In the genomic region with DNA sequence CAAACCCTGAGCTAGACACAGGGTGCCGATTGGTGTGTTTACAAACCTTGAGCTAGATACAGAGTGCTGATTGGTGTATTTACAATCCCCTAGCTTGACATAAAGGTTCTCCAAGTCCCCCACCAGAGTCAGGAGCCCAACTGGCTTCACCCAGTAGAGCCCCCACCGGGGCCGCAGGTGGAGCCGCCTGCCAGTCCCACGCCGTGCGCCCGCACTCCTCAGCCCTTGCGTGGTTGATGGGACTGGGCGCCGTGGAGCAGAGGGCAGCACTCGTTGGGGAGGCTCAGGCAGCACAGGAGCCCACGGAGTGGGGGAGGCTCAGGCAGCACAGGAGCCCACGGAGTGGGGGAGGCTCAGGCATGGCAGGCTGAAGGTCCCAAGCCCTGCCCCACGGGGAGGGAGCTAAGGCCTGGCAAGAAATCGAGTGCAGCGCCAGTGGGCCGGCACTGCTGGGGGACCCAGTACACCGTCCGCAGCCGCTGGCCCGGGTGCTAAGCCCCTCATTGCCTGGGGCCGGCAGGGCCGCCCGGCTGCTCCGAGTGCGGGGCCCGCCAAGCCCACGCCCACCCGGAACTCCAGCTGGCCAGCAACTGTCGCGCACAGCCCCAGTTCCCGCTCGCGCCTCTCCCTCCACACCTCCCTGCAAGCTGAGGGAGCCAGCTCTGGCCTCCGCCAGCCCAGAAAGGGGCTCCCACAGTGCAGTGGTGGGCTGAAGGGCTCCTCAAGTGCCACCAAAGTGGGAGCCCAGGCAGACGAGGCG, we compare ENCODE assay signal across 6 cellular contexts. TPM values are rescaled to one million over a fixed set of nuclear protein-coding genes. Genes with fewer than 3 reads are reported as not detected.
A peak's percentile ranks its signal among the peaks of the same experiment; 100 is the strongest.
DNase-seq lines count a peak whose midpoint lies in the region; ATAC-seq, FAIRE-seq and TF ChIP-seq lines count a peak whose summit lies in the region.
"Not testable (repeated sequence)": the region's sequence is repeated elsewhere in the genome, so short reads cannot be mapped to it uniquely, and the experiment has no call there.

No MANE protein-coding gene starts in this region.

- not testable (repeated sequence) for H3K27ac ChIP-seq in esophagus muscularis mucosa (replicated peaks in 1 of 4); HepG2 (ENCODE audit: extremely low read length, insufficient read depth, low read length); spleen

- H2AFZ ChIP-seq in HepG2 (ENCODE audit: low read length) = not testable (repeated sequence)

- not testable (repeated sequence) for H3K9me3 ChIP-seq in esophagus muscularis mucosa; HepG2 (ENCODE audit: low read length); spleen

- not testable (repeated sequence) for BruUV-seq in HepG2 (replicated peaks; lab: Mats Ljungman, UMichigan)

- not testable (repeated sequence) for TF ChIP-seq POLR2A in esophagus muscularis mucosa (IDR thresholded peaks at IDR 0.05; ENCODE audit: low read depth); HepG2 (IDR thresholded peaks at IDR 0.05; ENCODE audit: insufficient read depth in 1 of 2, low read depth in 2 of 2, low read length in 2 of 2); spleen (IDR thresholded peaks at IDR 0.05)

- H3K4me3 ChIP-seq in esophagus muscularis mucosa; HepG2 (replicated peaks in 1 of 3; ENCODE audit: insufficient read depth in 1 of 3, low read depth in 2 of 3, low read length in 3 of 3); spleen: not testable (repeated sequence)

- FAIRE-seq in HepG2 (lab: Jason Lieb, UNC) = not testable (repeated sequence)

- not testable (repeated sequence) for H3K4me2 ChIP-seq in HepG2 (ENCODE audit: low read depth, low read length)

- not testable (repeated sequence) for H3K4me1 ChIP-seq in esophagus muscularis mucosa; HepG2 (ENCODE audit: insufficient read depth, low read length); spleen

- TF ChIP-seq CTCF in WTC11 (IDR thresholded peaks at IDR 0.05); esophagus muscularis mucosa (IDR thresholded peaks at IDR 0.05); HepG2 (CRISPR knock-in tag; IDR thresholded peaks at IDR 0.05); spleen (IDR thresholded peaks at IDR 0.05 in 8 of 11, conservative IDR thresholded peaks at IDR 0.05 in 3 of 11); type B pancreatic cell (conservative IDR thresholded peaks at IDR 0.05): not testable (repeated sequence)

- H3K79me2 ChIP-seq in HepG2 (ENCODE audit: insufficient read depth, low read length) = not testable (repeated sequence)

- CTCF ChIA-PET in WTC11 (lab: Charles Lee) = interaction anchor here (0.8 to 3.9 kb wide), 2 partner anchors 22 to 412 kb away, joined by 3 to 30 read pairs; no protein-coding TSS in a partner anchor
- CTCF ChIA-PET in HepG2 (lab: Yijun Ruan, JAX; ENCODE audit: low intra/inter-chr PET ratio, low total read pairs) = not testable (repeated sequence)

- H3K27me3 ChIP-seq in esophagus muscularis mucosa; HepG2 (ENCODE audit: control insufficient read depth in 1 of 2, insufficient read depth in 2 of 2, low read length in 2 of 2); spleen (replicated peaks in 1 of 7): not testable (repeated sequence)

- WGBS in esophagus muscularis mucosa = 97% methylated on average over 19 of the region's 38 CpGs
- 86% methylated on average over 6 of the region's 38 CpGs for WGBS in HepG2 (ENCODE audit: low lambda C conversion rate)
- WGBS in spleen, 5 donors = 96 to 99% (median 97%) methylated on average over 29 to 38 of the region's 38 CpGs

- not testable (repeated sequence) for TF ChIP-seq RAD21 in HepG2 (CRISPR knock-in tag; IDR thresholded peaks at IDR 0.05)

- intact Hi-C loops in esophagus muscularis mucosa (cut with DNase I); HepG2 (cut with micrococcal nuclease; ENCODE audit: unreplicated experiment); spleen (cut with DNase I; ENCODE audit: low total_unique reads): not testable (repeated sequence)

- not testable (repeated sequence) for H3K9me3 Mint-ChIP-seq in WTC11, type B pancreatic cell

- not testable (repeated sequence) for TF ChIP-seq EP300 in esophagus muscularis mucosa (IDR thresholded peaks at IDR 0.05); HepG2 (IDR thresholded peaks at IDR 0.05; ENCODE audit: low read depth in 2 of 2, low read length in 2 of 2); HepG2 (CRISPR knock-in tag; IDR thresholded peaks at IDR 0.05; ENCODE audit: borderline replicate concordance)

- not testable (repeated sequence) for H3K4me3 Mint-ChIP-seq in WTC11, type B pancreatic cell

- not testable (repeated sequence) for H3K36me3 Mint-ChIP-seq in WTC11, type B pancreatic cell

- in situ Hi-C loops in HepG2 (cut with HindIII; ENCODE audit: extremely low pct_ligation_motif_present, low pct_unique_long_range_greater_than_20kb) = not testable (repeated sequence)

- H4K20me1 ChIP-seq in HepG2 (ENCODE audit: insufficient read depth, low read length) = not testable (repeated sequence)

- POLR2A ChIA-PET in WTC11 (lab: Charles Lee); HepG2 (lab: Yijun Ruan, JAX): not testable (repeated sequence)

- not testable (repeated sequence) for H3K27me3 Mint-ChIP-seq in WTC11 (ENCODE audit: low read depth); type B pancreatic cell

- peaks cover 26% of the 10 kb centered on the region for H3K4me1 Mint-ChIP-seq in WTC11
- not testable (repeated sequence) for H3K4me1 Mint-ChIP-seq in type B pancreatic cell (ENCODE audit: unreplicated experiment)

- not testable (repeated sequence) for H3K27ac Mint-ChIP-seq in WTC11, type B pancreatic cell

- peaks cover 4 to 29% (median 20%) of the 10 kb centered on the region in 4 donors for H3K36me3 ChIP-seq in esophagus muscularis mucosa
- not testable (repeated sequence) for H3K36me3 ChIP-seq in HepG2 (replicated peaks in 1 of 2; ENCODE audit: control insufficient read depth in 1 of 2, insufficient read depth in 2 of 2, low read length in 2 of 2)
- H3K36me3 ChIP-seq in spleen = peaks cover 0 to 41% (median 9%) of the 10 kb centered on the region in 6 donors

- DNase-seq in WTC11 (ENCODE audit: low spot score); HepG2 (ENCODE audit: low spot score): not testable (repeated sequence)
- peak; percentile 47 for DNase-seq in esophagus muscularis mucosa (ENCODE audit: extremely low spot score)
- DNase-seq in mesenteric fat pad (ENCODE audit: low spot score) = peak; percentile 83
- peak; percentile 56 for DNase-seq in spleen
- DNase-seq in type B pancreatic cell (ENCODE audit: extremely low spot score, unreplicated experiment) = peak; percentile 63

- ATAC-seq in WTC11, HepG2: not testable (repeated sequence)

- not testable (repeated sequence) for H3K9ac ChIP-seq in HepG2 (ENCODE audit: insufficient read depth, low read depth, low read length)

RNA-seq across cellular contexts. Expression of a gene that starts 40.7 kb away (rescaled TPM):
- 57.1 to 58.0 TPM (median 57.2 TPM) in 3 replicates for total RNA-seq in WTC11 (2021)
- total RNA-seq in esophagus muscularis mucosa = 10 to 100 TPM; 42.8 to 71.1 (median 47.0) TPM
- total RNA-seq in HepG2 (2016; rRNA removed; fragmentation: Illumina TruSeq; extraction: Trizol) = 65.8 and 89.4 TPM in 2 replicates
- total RNA-seq in HepG2 (2016; cell fraction: cytosol; rRNA removed; fragmentation: Illumina TruSeq; extraction: Trizol; ENCODE audit: low read depth) = 6.2 and 7.1 TPM in 2 replicates
- 66.8 and 90.8 TPM in 2 replicates for total RNA-seq in HepG2 (2016; cell fraction: insoluble cytoplasmic fraction; rRNA removed; fragmentation: Illumina TruSeq; extraction: Trizol)
- total RNA-seq in HepG2 (2016; cell fraction: membrane; rRNA removed; fragmentation: Illumina TruSeq; extraction: Trizol) = 29.3 and 33.2 TPM in 2 replicates
- 42.7 and 51.2 TPM in 2 replicates for total RNA-seq in HepG2 (2016; cell fraction: nucleus; rRNA removed; fragmentation: Illumina TruSeq; extraction: Trizol)
- 28.4 and 35.2 TPM in 2 replicates for polyA plus RNA-seq in HepG2 (2011; rRNA removed)
- polyA plus RNA-seq in HepG2 (2011; cell fraction: cytosol; rRNA removed) = 14.2 and 20.9 TPM in 2 replicates
- 10.5 and 16.3 TPM in 2 replicates for polyA plus RNA-seq in HepG2 (2011; cell fraction: nucleus; rRNA removed)
- 17.1 and 20.9 TPM in 2 replicates for polyA plus RNA-seq in HepG2 (2012)
- polyA plus RNA-seq in HepG2 (2016; cell fraction: cytosol; fragmentation: Illumina TruSeq; extraction: Trizol; ENCODE audit: low read depth) = 2.1 and 2.2 TPM in 2 replicates
- polyA plus RNA-seq in HepG2 (2016; cell fraction: insoluble cytoplasmic fraction; fragmentation: Illumina TruSeq; extraction: Trizol; ENCODE audit: low read depth) = 25.3 and 26.7 TPM in 2 replicates
- polyA plus RNA-seq in HepG2 (2016; cell fraction: membrane; fragmentation: Illumina TruSeq; extraction: Trizol; ENCODE audit: low read depth) = 6.2 and 7.6 TPM in 2 replicates
- polyA plus RNA-seq in HepG2 (2016; cell fraction: nucleus; fragmentation: Illumina TruSeq; extraction: Trizol; ENCODE audit: insufficient read depth, low read depth) = 30.5 and 36.9 TPM in 2 replicates
- 59.1 and 156 TPM in 2 replicates for polyA minus RNA-seq in HepG2 (2011; rRNA and poly(A)+ RNA removed; ENCODE audit: low replicate concordance)
- 44.6 and 63.2 TPM in 2 replicates for polyA minus RNA-seq in HepG2 (2011; cell fraction: cytosol; rRNA and poly(A)+ RNA removed)
- polyA minus RNA-seq in HepG2 (2011; cell fraction: nucleus; rRNA and poly(A)+ RNA removed) = 39.7 and 61.4 TPM in 2 replicates
- 85.3 TPM for total RNA-seq in mesenteric fat pad
- total RNA-seq in spleen = 10 to 100 TPM; 49.4 to 77.4 (median 67.8) TPM
- 1 to 10 TPM; 4.6 to 9.1 (median 5.1) TPM for polyA plus RNA-seq in spleen
- total RNA-seq in type B pancreatic cell (ENCODE audit: low replicate concordance) = 90.6 and 124 TPM in 2 replicates

RNA-seq across cellular contexts. Expression of a gene that starts 45.2 kb away (rescaled TPM):
- total RNA-seq in WTC11 (2021) = 17.3 to 18.7 TPM (median 17.7 TPM) in 3 replicates
- 100 to 1,000 TPM; 114 to 145 (median 126) TPM for total RNA-seq in esophagus muscularis mucosa
- 23.8 and 29.0 TPM in 2 replicates for total RNA-seq in HepG2 (2016; rRNA removed; fragmentation: Illumina TruSeq; extraction: Trizol)
- total RNA-seq in HepG2 (2016; cell fraction: cytosol; rRNA removed; fragmentation: Illumina TruSeq; extraction: Trizol; ENCODE audit: low read depth) = 2.9 and 4.9 TPM in 2 replicates
- total RNA-seq in HepG2 (2016; cell fraction: insoluble cytoplasmic fraction; rRNA removed; fragmentation: Illumina TruSeq; extraction: Trizol) = 22.6 and 28.8 TPM in 2 replicates
- total RNA-seq in HepG2 (2016; cell fraction: membrane; rRNA removed; fragmentation: Illumina TruSeq; extraction: Trizol) = 8.4 and 9.9 TPM in 2 replicates
- total RNA-seq in HepG2 (2016; cell fraction: nucleus; rRNA removed; fragmentation: Illumina TruSeq; extraction: Trizol) = 23.9 and 31.3 TPM in 2 replicates
- 15.6 and 16.0 TPM in 2 replicates for polyA plus RNA-seq in HepG2 (2011; rRNA removed)
- 7.5 and 11.9 TPM in 2 replicates for polyA plus RNA-seq in HepG2 (2011; cell fraction: cytosol; rRNA removed)
- polyA plus RNA-seq in HepG2 (2011; cell fraction: nucleus; rRNA removed) = 3.4 and 3.6 TPM in 2 replicates
- 16.9 and 19.3 TPM in 2 replicates for polyA plus RNA-seq in HepG2 (2012)
- polyA plus RNA-seq in HepG2 (2016; cell fraction: cytosol; fragmentation: Illumina TruSeq; extraction: Trizol; ENCODE audit: low read depth) = 2.0 and 2.1 TPM in 2 replicates
- 20.7 and 24.1 TPM in 2 replicates for polyA plus RNA-seq in HepG2 (2016; cell fraction: insoluble cytoplasmic fraction; fragmentation: Illumina TruSeq; extraction: Trizol; ENCODE audit: low read depth)
- polyA plus RNA-seq in HepG2 (2016; cell fraction: membrane; fragmentation: Illumina TruSeq; extraction: Trizol; ENCODE audit: low read depth) = 6.6 and 6.9 TPM in 2 replicates
- 27.6 and 31.5 TPM in 2 replicates for polyA plus RNA-seq in HepG2 (2016; cell fraction: nucleus; fragmentation: Illumina TruSeq; extraction: Trizol; ENCODE audit: insufficient read depth, low read depth)
- polyA minus RNA-seq in HepG2 (2011; rRNA and poly(A)+ RNA removed; ENCODE audit: low replicate concordance) = 15.0 and 31.6 TPM in 2 replicates
- polyA minus RNA-seq in HepG2 (2011; cell fraction: cytosol; rRNA and poly(A)+ RNA removed) = 18.4 and 19.5 TPM in 2 replicates
- polyA minus RNA-seq in HepG2 (2011; cell fraction: nucleus; rRNA and poly(A)+ RNA removed) = 13.9 and 15.2 TPM in 2 replicates
- total RNA-seq in mesenteric fat pad = 42.6 TPM
- total RNA-seq in spleen = 10 to 100 TPM; 52.6 to 71.3 (median 59.6) TPM
- 10 to 100 TPM; 16.2 to 17.9 (median 17.7) TPM for polyA plus RNA-seq in spleen
- total RNA-seq in type B pancreatic cell (ENCODE audit: low replicate concordance) = 22.7 and 25.8 TPM in 2 replicates
